ENCODE assay signal across 14 cellular contexts in genomic region chr14:19436311-19437125, GRCh38. TPM values are rescaled to one million over a fixed set of nuclear protein-coding genes. Genes with fewer than 3 reads are reported as not detected.
A peak's percentile ranks its signal among the peaks of the same experiment; 100 is the strongest.
DNase-seq lines count a peak whose midpoint lies in the region; ATAC-seq, FAIRE-seq and TF ChIP-seq lines count a peak whose summit lies in the region.
"Not testable (repeated sequence)": the region's sequence is repeated elsewhere in the genome, so short reads cannot be mapped to it uniquely, and the experiment has no call there.
"Had no signal": no experiment of that assay in that cellular context is flagged by ENCODE, and none has a peak within 500 bp of the region (broad histone marks: within the 10 kb centered on the region; RNA-seq: fewer than 3 reads in every experiment).

No MANE protein-coding gene starts in this region.

- not testable (repeated sequence) for H3K4me1 Mint-ChIP-seq in naive thymus-derived CD4-positive, alpha-beta T cell

- CTCF ChIA-PET in Panc1 (lab: Charles Lee); HepG2 (lab: Yijun Ruan, JAX; ENCODE audit: low intra/inter-chr PET ratio, low total read pairs); naive thymus-derived CD4-positive, alpha-beta T cell (lab: Charles Lee): not testable (repeated sequence)

- H3K4me2 ChIP-seq in HepG2 (ENCODE audit: low read depth, low read length) = not testable (repeated sequence)

- H3K27me3 ChIP-seq in Panc1 (ENCODE audit: control insufficient read depth, insufficient read depth, low read length); heart left ventricle; HepG2 (ENCODE audit: control insufficient read depth in 1 of 2, insufficient read depth in 2 of 2, low read length in 2 of 2); naive thymus-derived CD4-positive, alpha-beta T cell (ENCODE audit: control insufficient read depth in 2 of 2, insufficient read depth in 2 of 2, low read length in 2 of 2); sigmoid colon; upper lobe of left lung: not testable (repeated sequence)

- TF ChIP-seq RAD21 in HepG2 (CRISPR knock-in tag; IDR thresholded peaks at IDR 0.05) = not testable (repeated sequence)

- not testable (repeated sequence) for TF ChIP-seq CTCF in Panc1 (IDR thresholded peaks at IDR 0.05); heart left ventricle (IDR thresholded peaks at IDR 0.05); HepG2 (CRISPR knock-in tag; IDR thresholded peaks at IDR 0.05); sigmoid colon (IDR thresholded peaks at IDR 0.05); upper lobe of left lung (IDR thresholded peaks at IDR 0.05)

- not testable (repeated sequence) for H3K27ac Mint-ChIP-seq in naive thymus-derived CD4-positive, alpha-beta T cell

- H2AFZ ChIP-seq in HepG2 (ENCODE audit: low read length) = not testable (repeated sequence)

- not testable (repeated sequence) for H3K9me3 ChIP-seq in Panc1 (ENCODE audit: control insufficient read depth, insufficient read depth, low read depth, low read length); heart left ventricle; HepG2 (ENCODE audit: low read length); naive thymus-derived CD4-positive, alpha-beta T cell (ENCODE audit: control insufficient read depth in 2 of 3, low read length in 3 of 3); sigmoid colon; upper lobe of left lung

- TF ChIP-seq POLR2A in heart left ventricle (IDR thresholded peaks at IDR 0.05); HepG2 (IDR thresholded peaks at IDR 0.05; ENCODE audit: insufficient read depth in 1 of 2, low read depth in 2 of 2, low read length in 2 of 2); sigmoid colon (IDR thresholded peaks at IDR 0.05); upper lobe of left lung (IDR thresholded peaks at IDR 0.05): not testable (repeated sequence)

- not testable (repeated sequence) for H3K36me3 Mint-ChIP-seq in naive thymus-derived CD4-positive, alpha-beta T cell

- not testable (repeated sequence) for TF ChIP-seq EP300 in HepG2 (IDR thresholded peaks at IDR 0.05; ENCODE audit: low read depth in 2 of 2, low read length in 2 of 2); HepG2 (CRISPR knock-in tag; IDR thresholded peaks at IDR 0.05; ENCODE audit: borderline replicate concordance); sigmoid colon (IDR thresholded peaks at IDR 0.05); upper lobe of left lung (IDR thresholded peaks at IDR 0.05)

- in situ Hi-C loops in Panc1 (cut with HindIII; ENCODE audit: low pct_unique_long_range_greater_than_20kb, low sequenced_read_pairs); HepG2 (cut with HindIII; ENCODE audit: extremely low pct_ligation_motif_present, low pct_unique_long_range_greater_than_20kb): not testable (repeated sequence)

- H3K9ac ChIP-seq in HepG2 (ENCODE audit: insufficient read depth, low read depth, low read length) = not testable (repeated sequence)

- not testable (repeated sequence) for BruUV-seq in Panc1 (replicated peaks; lab: Mats Ljungman, UMichigan); HepG2 (replicated peaks; lab: Mats Ljungman, UMichigan)

- not testable (repeated sequence) for H3K27me3 Mint-ChIP-seq in naive thymus-derived CD4-positive, alpha-beta T cell

- H3K4me3 ChIP-seq in Panc1 (ENCODE audit: low read depth in 2 of 2, low read length in 2 of 2); heart left ventricle; HepG2 (replicated peaks in 1 of 3; ENCODE audit: insufficient read depth in 1 of 3, low read depth in 2 of 3, low read length in 3 of 3); naive thymus-derived CD4-positive, alpha-beta T cell (ENCODE audit: low read length); sigmoid colon; upper lobe of left lung: not testable (repeated sequence)

- not testable (repeated sequence) for H3K36me3 ChIP-seq in Panc1 (ENCODE audit: control insufficient read depth, insufficient read depth, low read length); heart left ventricle; HepG2 (replicated peaks in 1 of 2; ENCODE audit: control insufficient read depth in 1 of 2, insufficient read depth in 2 of 2, low read length in 2 of 2); naive thymus-derived CD4-positive, alpha-beta T cell (ENCODE audit: control insufficient read depth in 2 of 3, insufficient read depth in 3 of 3, low read length in 3 of 3); sigmoid colon; upper lobe of left lung

- not testable (repeated sequence) for H3K4me1 ChIP-seq in Panc1 (ENCODE audit: control insufficient read depth, insufficient read depth, low read length); heart left ventricle; HepG2 (ENCODE audit: insufficient read depth, low read length); naive thymus-derived CD4-positive, alpha-beta T cell (ENCODE audit: control insufficient read depth in 2 of 2, insufficient read depth in 2 of 2, low read length in 2 of 2); sigmoid colon; upper lobe of left lung

- not testable (repeated sequence) for H3K9me3 Mint-ChIP-seq in naive thymus-derived CD4-positive, alpha-beta T cell

- POLR2A ChIA-PET in Panc1 (lab: Charles Lee); HepG2 (lab: Yijun Ruan, JAX); naive thymus-derived CD4-positive, alpha-beta T cell (lab: Charles Lee): not testable (repeated sequence)

- WGBS in heart left ventricle, 4 donors = 72 to 88% methylated on average over 1 to 2 of the region's 8 CpGs; no CpG with 5 or more reads in 2 of the 4 donors
- WGBS in HepG2 (ENCODE audit: low lambda C conversion rate) = no CpG with 5 or more reads among the region's 8 CpGs
- 52 to 89% methylated on average over 2 of the region's 8 CpGs for WGBS in sigmoid colon, 2 donors
- WGBS in upper lobe of left lung, 2 donors = 0% methylated on average over 1 of the region's 8 CpGs; no CpG with 5 or more reads in 1 of the 2 donors

- FAIRE-seq in HepG2 (lab: Jason Lieb, UNC) = not testable (repeated sequence)

- H3K79me2 ChIP-seq in HepG2 (ENCODE audit: insufficient read depth, low read length) = not testable (repeated sequence)

- peak; percentile 21; the same call in 1 of the 2 replicates for ATAC-seq in Panc1
- peak; percentile 17 for ATAC-seq in esophagus mucosa
- peak in 3 of 4 donors; percentile 12 to 51 (median 13) for ATAC-seq in heart left ventricle
- ATAC-seq in HepG2 = peak; percentile 55
- ATAC-seq in naive thymus-derived CD4-positive, alpha-beta T cell = peak; percentile 27
- peak; percentile 41 to 70 for ATAC-seq in upper lobe of left lung (ENCODE audit: low FRiP score in 2 of 2)

- DNase-seq in Panc1 (ENCODE audit: low read depth, low spot score); HepG2 (ENCODE audit: low spot score); naive thymus-derived CD4-positive, alpha-beta T cell; upper lobe of left lung: not testable (repeated sequence)
- DNase-seq in heart left ventricle (peak in 1 of 5 donors; percentile 9), sigmoid colon (peak; percentile 32)

- not testable (repeated sequence) for H3K4me3 Mint-ChIP-seq in naive thymus-derived CD4-positive, alpha-beta T cell

- not testable (repeated sequence) for H3K27ac ChIP-seq in Panc1 (ENCODE audit: low read length); heart left ventricle; HepG2 (ENCODE audit: extremely low read length, insufficient read depth, low read length); naive thymus-derived CD4-positive, alpha-beta T cell (ENCODE audit: low read depth, low read length); sigmoid colon; upper lobe of left lung

- intact Hi-C loops in Panc1 (cut with micrococcal nuclease; ENCODE audit: unreplicated experiment); heart left ventricle (cut with DNase I); HepG2 (cut with micrococcal nuclease; ENCODE audit: unreplicated experiment); naive thymus-derived CD4-positive, alpha-beta T cell (cut with micrococcal nuclease); sigmoid colon (cut with DNase I): not testable (repeated sequence)

- not testable (repeated sequence) for H4K20me1 ChIP-seq in HepG2 (ENCODE audit: insufficient read depth, low read length)

RNA-seq across cellular contexts. Expression of gene POTEG, which starts 2.4 kb away (rescaled TPM):
- total RNA-seq in Panc1 (2021; ENCODE audit: unreplicated experiment) (not detected), esophagus mucosa (not detected), heart left ventricle (not detected), HepG2 (2016; rRNA removed; fragmentation: Illumina TruSeq; extraction: Trizol) (not detected in 2 replicates), sigmoid colon (not detected), upper lobe of left lung (not detected)
- polyA plus RNA-seq in Panc1 (2012; ENCODE audit: insufficient read length) = 0.16 TPM
- polyA plus RNA-seq in heart left ventricle (not detected), HepG2 (2011; rRNA removed) (not detected in 2 replicates), sigmoid colon (under 1 TPM in 1 of 3 donors, not detected in 2; 0.04 TPM)
- not detected in 2 replicates for total RNA-seq in HepG2 (2016; cell fraction: cytosol; rRNA removed; fragmentation: Illumina TruSeq; extraction: Trizol; ENCODE audit: low read depth)
- not detected in 2 replicates for total RNA-seq in HepG2 (2016; cell fraction: insoluble cytoplasmic fraction; rRNA removed; fragmentation: Illumina TruSeq; extraction: Trizol)
- not detected in 2 replicates for total RNA-seq in HepG2 (2016; cell fraction: membrane; rRNA removed; fragmentation: Illumina TruSeq; extraction: Trizol)
- total RNA-seq in HepG2 (2016; cell fraction: nucleus; rRNA removed; fragmentation: Illumina TruSeq; extraction: Trizol) = not detected in 2 replicates
- polyA plus RNA-seq in HepG2 (2011; cell fraction: cytosol; rRNA removed) = not detected in 2 replicates
- not detected in 2 replicates for polyA plus RNA-seq in HepG2 (2011; cell fraction: nucleus; rRNA removed)
- not detected in 2 replicates for polyA plus RNA-seq in HepG2 (2012)
- not detected in 2 replicates for polyA plus RNA-seq in HepG2 (2016; cell fraction: cytosol; fragmentation: Illumina TruSeq; extraction: Trizol; ENCODE audit: low read depth)
- polyA plus RNA-seq in HepG2 (2016; cell fraction: insoluble cytoplasmic fraction; fragmentation: Illumina TruSeq; extraction: Trizol; ENCODE audit: low read depth) = not detected in 2 replicates
- polyA plus RNA-seq in HepG2 (2016; cell fraction: membrane; fragmentation: Illumina TruSeq; extraction: Trizol; ENCODE audit: low read depth) = not detected in 2 replicates
- polyA plus RNA-seq in HepG2 (2016; cell fraction: nucleus; fragmentation: Illumina TruSeq; extraction: Trizol; ENCODE audit: insufficient read depth, low read depth) = not detected in 2 replicates
- polyA minus RNA-seq in HepG2 (2011; rRNA and poly(A)+ RNA removed; ENCODE audit: low replicate concordance) = not detected in 2 replicates
- polyA minus RNA-seq in HepG2 (2011; cell fraction: cytosol; rRNA and poly(A)+ RNA removed) = not detected in 2 replicates
- polyA minus RNA-seq in HepG2 (2011; cell fraction: nucleus; rRNA and poly(A)+ RNA removed) = not detected in 2 replicates
- not detected for total RNA-seq in naive thymus-derived CD4-positive, alpha-beta T cell
- polyA plus RNA-seq in naive thymus-derived CD4-positive, alpha-beta T cell = not detected
- total RNA-seq: A673; Calu3; CD4-positive, alpha-beta memory T cell; G401; GM23338; H9 had no signal
- polyA plus RNA-seq: BJ; CD4-positive, alpha-beta memory T cell; GM23338 had no signal
